Comparison of ENCODE assay signal across 8 cellular contexts in genomic region chr3:122682016-122682374, GRCh38. TPM values are rescaled to one million over a fixed set of nuclear protein-coding genes. Genes with fewer than 3 reads are reported as not detected.
DNase-seq lines count a peak whose midpoint lies in the region; ATAC-seq and TF ChIP-seq lines count a peak whose summit lies in the region.

No MANE protein-coding gene starts in this region.

- H3K27ac ChIP-seq in AG04450 (ENCODE audit: low read depth, low read length) (no peak overlapping the region), HUES48 (ENCODE audit: low read depth, low read length) (no peak overlapping the region), caudate nucleus (ENCODE audit: low read depth, low read length) (no peak overlapping the region)
- H3K27ac ChIP-seq in naive thymus-derived CD4-positive, alpha-beta T cell (ENCODE audit: low read depth, low read length) = no peak overlapping the region

- H3K9ac ChIP-seq in HUES48 (ENCODE audit: low read depth, low read length) = no peak overlapping the region

- CTCF ChIA-PET in AG04450 (lab: Charles Lee) = interaction anchor here (0.8 kb wide), 1 partner anchor 120 kb away, joined by 3 read pairs; no protein-coding TSS in a partner anchor
- CTCF ChIA-PET in naive thymus-derived CD4-positive, alpha-beta T cell (lab: Charles Lee) = interaction anchor here (7.2 kb wide), 1 partner anchor 121 kb away, joined by 154 read pairs; the partner anchor contains the start of genes DTX3L and PARP9

- POLR2A ChIA-PET in AG04450 (lab: Yijun Ruan, JAX) = no interaction called here
- POLR2A ChIA-PET in naive thymus-derived CD4-positive, alpha-beta T cell (lab: Charles Lee) = interaction anchor here (6.3 kb wide), 1 partner anchor 118 kb away, joined by 84 read pairs; the partner anchor contains the start of genes DTX3L and PARP9

- no peak for ATAC-seq in naive thymus-derived CD4-positive, alpha-beta T cell
- no peak for ATAC-seq in GM21786 (IDR thresholded peaks at IDR 0.05; ENCODE audit: unreplicated experiment)

- no peak for DNase-seq in AG04450 (ENCODE audit: low read depth, low spot score)
- no peak for DNase-seq in chondrocyte (ENCODE audit: low spot score)
- DNase-seq in naive thymus-derived CD4-positive, alpha-beta T cell = no peak
- DNase-seq in GM19240 (ENCODE audit: insufficient read length, low spot score) = no peak
- DNase-seq in NCI-H526 treated with DMSO at 0.1 percent for 48 hours (lab: John Stamatoyannopoulos, UW) = no peak
- no peak for DNase-seq in caudate nucleus (lab: John Stamatoyannopoulos, UW)

- peaks cover 13% of the 10 kb centered on the region for H3K4me1 ChIP-seq in HUES48 (ENCODE audit: control insufficient read depth, insufficient read depth, low read length)
- H3K4me1 ChIP-seq in naive thymus-derived CD4-positive, alpha-beta T cell (ENCODE audit: control insufficient read depth in 2 of 2, insufficient read depth in 2 of 2, low read length in 2 of 2) = peaks cover 28 to 33% of the 10 kb centered on the region in 2 donors

- H3K27me3 ChIP-seq in AG04450 (ENCODE audit: control insufficient read depth, insufficient read depth, low read length) = no peaks in the 10 kb centered on the region
- H3K27me3 ChIP-seq in HUES48 (ENCODE audit: control insufficient read depth, insufficient read depth, low read length) = peaks cover 9% of the 10 kb centered on the region; the same call in 1 of the 2 replicates
- H3K27me3 ChIP-seq in naive thymus-derived CD4-positive, alpha-beta T cell (ENCODE audit: control insufficient read depth in 2 of 2, insufficient read depth in 2 of 2, low read length in 2 of 2) = no peaks in the 10 kb centered on the region

- peaks cover 4% of the 10 kb centered on the region for H3K36me3 Mint-ChIP-seq in chondrocyte (ENCODE audit: low read depth)
- H3K36me3 Mint-ChIP-seq in naive thymus-derived CD4-positive, alpha-beta T cell = peaks cover 1 to 38% (median 9%) of the 10 kb centered on the region in 5 donors

- intact Hi-C loops in naive thymus-derived CD4-positive, alpha-beta T cell (cut with micrococcal nuclease) = loop anchor here (2.0 to 10.0 kb wide), 5 partner anchors 297 to 900 kb away; partner anchors contain the start of genes EAF2 (in 1 of the 2), FAM162A (in 1 of the 2), IQCB1 (in 1 of the 2) and SEC22A (in 1 of the 2)

- peaks cover 34% of the 10 kb centered on the region for H3K4me1 Mint-ChIP-seq in chondrocyte (ENCODE audit: low read depth)
- H3K4me1 Mint-ChIP-seq in naive thymus-derived CD4-positive, alpha-beta T cell = peaks cover 43 to 73% (median 66%) of the 10 kb centered on the region in 7 donors

- H3K27me3 Mint-ChIP-seq in chondrocyte (ENCODE audit: low read depth) = no peaks in the 10 kb centered on the region
- no peaks in the 10 kb centered on the region for H3K27me3 Mint-ChIP-seq in naive thymus-derived CD4-positive, alpha-beta T cell

- peak overlapping the region; percentile 52 for H3K27ac Mint-ChIP-seq in chondrocyte (ENCODE audit: unreplicated experiment)
- peak overlapping the region; percentile 92 to 100 (median 97) for H3K27ac Mint-ChIP-seq in naive thymus-derived CD4-positive, alpha-beta T cell

- TF ChIP-seq CTCF in AG04450 (IDR thresholded peaks at IDR 0.05; ENCODE audit: low read depth, low read length) (no peak), chondrocyte (IDR thresholded peaks at IDR 0.05) (no peak)

- H3K4me3 ChIP-seq in AG04450 (ENCODE audit: low read depth, low read length) (peak overlapping the region; percentile 82; the same call in 1 of the 2 replicates), HUES48 (ENCODE audit: low read depth, low read length) (peak overlapping the region; percentile 88; the same call in 1 of the 2 replicates)
- H3K4me3 ChIP-seq in naive thymus-derived CD4-positive, alpha-beta T cell (ENCODE audit: low read length) = peak overlapping the region; percentile 85

- H3K9me3 ChIP-seq in AG04450 (ENCODE audit: control insufficient read depth, insufficient read depth, low read length) (no peaks in the 10 kb centered on the region; the same call in 1 of the 2 replicates), HUES48 (ENCODE audit: control insufficient read depth, insufficient read depth, low read length) (no peaks in the 10 kb centered on the region; the same call in 1 of the 2 replicates)
- H3K9me3 ChIP-seq in naive thymus-derived CD4-positive, alpha-beta T cell (ENCODE audit: control insufficient read depth in 2 of 3, low read length in 3 of 3) = no peaks in the 10 kb centered on the region

- H3K4me3 Mint-ChIP-seq in chondrocyte (ENCODE audit: unreplicated experiment) = peak overlapping the region; percentile 82
- H3K4me3 Mint-ChIP-seq in naive thymus-derived CD4-positive, alpha-beta T cell = peak overlapping the region; percentile 87 to 99 (median 94)

- H3K36me3 ChIP-seq in HUES48 (ENCODE audit: control insufficient read depth, insufficient read depth, low read length) = peaks cover 5% of the 10 kb centered on the region
- H3K36me3 ChIP-seq in naive thymus-derived CD4-positive, alpha-beta T cell (ENCODE audit: control insufficient read depth in 2 of 3, insufficient read depth in 3 of 3, low read length in 3 of 3) = peaks cover 0 to 14% (median 0%) of the 10 kb centered on the region in 3 experiments

- no peaks in the 10 kb centered on the region for H3K9me3 Mint-ChIP-seq in chondrocyte (ENCODE audit: low read depth)
- H3K9me3 Mint-ChIP-seq in naive thymus-derived CD4-positive, alpha-beta T cell = peaks cover 0 to 1% (median 0%) of the 10 kb centered on the region in 11 donors

RNA-seq across cellular contexts. Expression of gene PARP14, which starts 1.4 kb away (rescaled TPM):
- polyA plus RNA-seq in AG04450 (2011; rRNA removed) = 23.5 and 29.3 TPM in 2 replicates
- polyA minus RNA-seq in AG04450 (2011; rRNA and poly(A)+ RNA removed) = 40.1 and 48.0 TPM in 2 replicates
- 14.1 to 29.0 TPM (median 15.3 TPM) in 3 replicates for total RNA-seq in chondrocyte
- 100 to 1,000 TPM in 1 of 5 experiments, 10 to 100 TPM in 4; 27.9 to 154 (median 49.0) TPM for total RNA-seq in naive thymus-derived CD4-positive, alpha-beta T cell
- polyA plus RNA-seq in naive thymus-derived CD4-positive, alpha-beta T cell = 10 to 100 TPM in 1 of 2 donors, 1 to 10 TPM in 1; 8.4 to 15.1 TPM
